Comparison of ENCODE assay signal across 6 cellular contexts in genomic region chr18:38483326-38483725, GRCh38.
"Had no signal": no experiment of that assay in that cellular context is flagged by ENCODE, and none has a peak within 500 bp of the region (broad histone marks: within the 10 kb centered on the region; RNA-seq: fewer than 3 reads in every experiment).

No MANE protein-coding gene starts in this region.

- H3K4me3 ChIP-seq: GM23338, K562 had no signal

- DNase-seq: H9, HCEC 1CT, IMR-90, KG1 had no signal

- H3K27ac Mint-ChIP-seq: GM23338, H9 had no signal

- H3K4me2 ChIP-seq: GM23338 had no signal

- H3K4me3 Mint-ChIP-seq: GM23338, H9 had no signal
